ENCODE assay signal across 21 cellular contexts in the genomic region with DNA sequence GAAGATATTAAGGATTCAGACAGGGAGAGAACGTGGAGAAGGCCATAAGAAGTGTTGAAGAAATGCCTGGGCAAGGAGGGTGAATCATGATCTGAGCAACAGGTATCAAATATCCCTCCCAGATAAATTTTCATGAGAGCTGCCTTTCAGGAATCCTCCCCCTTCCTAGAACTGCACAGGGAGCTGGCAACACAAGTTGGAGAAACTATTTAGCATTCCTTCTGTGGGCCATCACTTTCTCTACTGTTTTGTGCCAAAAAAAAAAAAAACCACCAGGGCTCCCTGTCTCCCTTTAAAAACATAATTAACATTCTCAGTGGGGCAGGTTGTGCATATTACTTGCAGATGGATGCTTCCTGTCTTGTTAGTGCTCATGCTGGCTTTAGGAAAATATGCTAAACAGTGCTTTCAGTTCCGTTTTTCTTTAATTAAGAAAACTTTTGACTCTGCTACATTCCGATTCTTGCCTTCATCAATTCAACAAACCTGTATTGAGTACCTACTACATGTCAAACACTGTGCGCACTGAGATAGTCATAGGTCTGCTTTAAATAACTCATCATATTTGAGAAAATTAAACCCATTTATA.
A peak's percentile ranks its signal among the peaks of the same experiment; 100 is the strongest.
DNase-seq lines count a peak whose midpoint lies in the region; ATAC-seq lines count a peak whose summit lies in the region.
"Had no signal": no experiment of that assay in that cellular context is flagged by ENCODE, and none has a peak within 500 bp of the region (broad histone marks: within the 10 kb centered on the region; RNA-seq: fewer than 3 reads in every experiment).

No MANE protein-coding gene starts in this region.

- peaks cover 40% of the 10 kb centered on the region for H3K27me3 Mint-ChIP-seq in T-helper 17 cell
- H3K27me3 Mint-ChIP-seq: progenitor cell of endocrine pancreas; stimulated activated naive B cell treated with anti-CD40 and anti-IgM and Interleukin-4, amounts not matched to agents 10 μg/mL and 1 μg/mL and 100 μg/mL, for 72 hours; type B pancreatic cell had no signal

- no peaks in the 10 kb centered on the region for H3K36me3 Mint-ChIP-seq in T-helper 17 cell (ENCODE audit: low read depth)
- H3K36me3 Mint-ChIP-seq: stimulated activated naive B cell treated with anti-CD40 and anti-IgM and Interleukin-4, amounts not matched to agents 10 μg/mL and 1 μg/mL and 100 μg/mL, for 72 hours; type B pancreatic cell had no signal

- ATAC-seq in T-helper 17 cell = no peak
- ATAC-seq in HG02763 (IDR thresholded peaks at IDR 0.05; ENCODE audit: unreplicated experiment) = no peak
- ATAC-seq: activated CD4-positive, alpha-beta T cell treated with anti-CD3 and anti-CD28 coated beads for 36 hours; naive thymus-derived CD4-positive, alpha-beta T cell; stimulated activated naive B cell treated with anti-CD40 and anti-IgM and Interleukin-4, amounts not matched to agents 10 μg/mL and 1 μg/mL and 100 μg/mL, for 72 hours had no signal

- H3K27ac Mint-ChIP-seq in T-helper 17 cell = no peak overlapping the region
- H3K27ac Mint-ChIP-seq: activated CD4-positive, alpha-beta T cell treated with anti-CD3 and anti-CD28 coated beads for 36 hours; activated naive CD4-positive, alpha-beta T cell treated with anti-CD3 and anti-CD28 coated beads for 36 hours; CD4-positive, alpha-beta T cell; naive thymus-derived CD4-positive, alpha-beta T cell; progenitor cell of endocrine pancreas; stimulated activated naive B cell treated with anti-CD40 and anti-IgM and Interleukin-4, amounts not matched to agents 10 μg/mL and 1 μg/mL and 100 μg/mL, for 72 hours; T-helper 2 cell treated with Interferon-gamma antibody and Interleukin-4, amounts not matched to agents 5 μg/mL and 100 μg/mL, for 36 hours; type B pancreatic cell had no signal

- H3K9me3 ChIP-seq in T-helper 17 cell (ENCODE audit: control insufficient read depth, low read length, poor library complexity, severe bottlenecking) = no peaks in the 10 kb centered on the region

- no peak overlapping the region for H3K4me3 Mint-ChIP-seq in T-helper 17 cell
- H3K4me3 Mint-ChIP-seq: activated CD4-positive, alpha-beta T cell treated with anti-CD3 and anti-CD28 coated beads for 36 hours; activated naive CD4-positive, alpha-beta T cell treated with anti-CD3 and anti-CD28 coated beads for 36 hours; CD4-positive, alpha-beta T cell; naive thymus-derived CD4-positive, alpha-beta T cell; stimulated activated naive B cell treated with anti-CD40 and anti-IgM and Interleukin-4, amounts not matched to agents 10 μg/mL and 1 μg/mL and 100 μg/mL, for 72 hours; T-helper 2 cell treated with Interferon-gamma antibody and Interleukin-4, amounts not matched to agents 5 μg/mL and 100 μg/mL, for 36 hours; type B pancreatic cell had no signal

- peaks cover 2% of the 10 kb centered on the region for H3K4me1 Mint-ChIP-seq in T-helper 17 cell
- H3K4me1 Mint-ChIP-seq: activated CD4-positive, alpha-beta T cell treated with anti-CD3 and anti-CD28 coated beads for 36 hours; naive thymus-derived CD4-positive, alpha-beta T cell; stimulated activated naive B cell treated with anti-CD40 and anti-IgM and Interleukin-4, amounts not matched to agents 10 μg/mL and 1 μg/mL and 100 μg/mL, for 72 hours had no signal

- DNase-seq in NCI-H1694 treated with DMSO at 0.1 percent for 48 hours (lab: John Stamatoyannopoulos, UW) = peak; percentile 4
- DNase-seq in NCI-H1694 (lab: John Stamatoyannopoulos, UW) = no peak
- DNase-seq in NCI-H226 = peak; percentile 36
- peak; percentile 13 for DNase-seq in cerebellum (ENCODE audit: low spot score)
- DNase-seq in renal cortical epithelial cell (ENCODE audit: low read depth) = peak; percentile 50
- DNase-seq in activated effector memory CD4-positive, alpha-beta T cell treated with Interleukin-2 at 50 U/mL for 16 hours = no peak
- DNase-seq in T-helper 17 cell = no peak
- DNase-seq: activated CD4-positive, alpha-beta T cell treated with anti-CD3 and anti-CD28 coated beads for 36 hours; activated CD8-positive, alpha-beta memory T cell treated with anti-CD3 and anti-CD28 coated beads, Interleukin-2, amount 50 U/mL, for 48 hours; activated naive CD4-positive, alpha-beta T cell treated with anti-CD3 and anti-CD28 coated beads for 36 hours; CD4-positive, alpha-beta T cell; effector CD4-positive, alpha-beta T cell; naive thymus-derived CD4-positive, alpha-beta T cell; NCI-H2029 treated with DMSO at 0.1 percent for 48 hours; NCI-H526; spleen; stimulated activated naive B cell treated with anti-CD40 and anti-IgM and Interleukin-4, amounts not matched to agents 10 μg/mL and 1 μg/mL and 100 μg/mL, for 72 hours had no signal

Comparison
In these comparisons a context has a peak if more than half of its experiments do, and no peak if none do; other contexts are left out.
1. DNase-seq: peak in NCI-H1694 treated with DMSO at 0.1 percent for 48 hours (single experiment), NCI-H226 (single experiment), cerebellum (single experiment) and renal cortical epithelial cell (single experiment); none in NCI-H1694 (single experiment), activated effector memory CD4-positive, alpha-beta T cell treated with Interleukin-2 at 50 U/mL for 16 hours (single experiment) and T-helper 17 cell (0 of 3).